ENCODE assay signal across 8 cellular contexts in genomic region chr20:44911264-44911921, GRCh38. TPM values are rescaled to one million over a fixed set of nuclear protein-coding genes. Genes with fewer than 3 reads are reported as not detected.
DNase-seq lines count a peak whose midpoint lies in the region; ATAC-seq and TF ChIP-seq lines count a peak whose summit lies in the region.

No MANE protein-coding gene starts in this region.

- H3K27me3 Mint-ChIP-seq in neural progenitor cell (ENCODE audit: insufficient read depth, low read depth) = no peaks in the 10 kb centered on the region

- H3K4me3 Mint-ChIP-seq in neural progenitor cell = peak overlapping the region; percentile 71

- H3K4me1 ChIP-seq in neural progenitor cell = peaks cover 8% of the 10 kb centered on the region
- peaks cover 0 to 20% (median 4%) of the 10 kb centered on the region in 3 donors for H3K4me1 ChIP-seq in gastroesophageal sphincter

- peaks cover 22% of the 10 kb centered on the region for H4K20me1 ChIP-seq in neural progenitor cell (ENCODE audit: low read depth)

- peak overlapping the region; percentile 92 for H3K4me2 ChIP-seq in neural progenitor cell

- WGBS in gastroesophageal sphincter (ENCODE audit: low coverage in 1 of 2), 2 donors = 48 to 64% methylated on average over 6 to 9 of the region's 21 CpGs

- H3K4me1 Mint-ChIP-seq in neural progenitor cell = peaks cover 13% of the 10 kb centered on the region

- H2AFZ ChIP-seq in neural progenitor cell (replicated peaks) = peak overlapping the region; percentile 22

- TF ChIP-seq CTCF in WERI-Rb-1 (IDR thresholded peaks at IDR 0.05; ENCODE audit: low read depth, low read length) (peak; percentile 67), neural progenitor cell (IDR thresholded peaks at IDR 0.05) (peak; percentile 77), gastroesophageal sphincter (IDR thresholded peaks at IDR 0.05) (peak in 1 of 4 experiments; percentile 11)

- H3K79me2 ChIP-seq in neural progenitor cell (ENCODE audit: low read depth) = peaks cover 7% of the 10 kb centered on the region

- H3F3A ChIP-seq in neural progenitor cell (ENCODE audit: low read depth) = peaks cover 42% of the 10 kb centered on the region

- no peaks in the 10 kb centered on the region for H3K27me3 ChIP-seq in WERI-Rb-1 (ENCODE audit: insufficient read depth, low read depth, severe bottlenecking)
- H3K27me3 ChIP-seq in neural progenitor cell = no peaks in the 10 kb centered on the region
- no peaks in the 10 kb centered on the region for H3K27me3 ChIP-seq in gastroesophageal sphincter

- no peaks in the 10 kb centered on the region for H3K9me3 ChIP-seq in WERI-Rb-1 (ENCODE audit: severe bottlenecking)
- H3K9me3 ChIP-seq in neural progenitor cell (ENCODE audit: low read depth) = no peaks in the 10 kb centered on the region
- no peaks in the 10 kb centered on the region for H3K9me3 ChIP-seq in gastroesophageal sphincter

- H3K9me3 Mint-ChIP-seq in neural progenitor cell = no peaks in the 10 kb centered on the region

- peaks cover 8% of the 10 kb centered on the region for H3K36me3 Mint-ChIP-seq in neural progenitor cell

- no peak overlapping the region for H3K27ac Mint-ChIP-seq in neural progenitor cell

- H3K36me3 ChIP-seq in WERI-Rb-1 = peaks cover 33% of the 10 kb centered on the region
- H3K36me3 ChIP-seq in neural progenitor cell = peaks cover 5% of the 10 kb centered on the region
- H3K36me3 ChIP-seq in gastroesophageal sphincter = peaks cover 0 to 34% of the 10 kb centered on the region in 2 donors

- no peak overlapping the region for H3K4me3 ChIP-seq in WERI-Rb-1 (ENCODE audit: low read depth, low read length)
- H3K4me3 ChIP-seq in neural progenitor cell = peak overlapping the region; percentile 91
- no peak overlapping the region for H3K4me3 ChIP-seq in gastroesophageal sphincter

- no peak for TF ChIP-seq POLR2A in gastroesophageal sphincter (IDR thresholded peaks at IDR 0.05)

- DNase-seq in DMS 273 (lab: John Stamatoyannopoulos, UW; ENCODE audit: unreplicated experiment) (peak; percentile 49), DMS 273 treated with DMSO at 0.1 percent for 48 hours (lab: John Stamatoyannopoulos, UW) (no peak), M059J (ENCODE audit: low read depth) (peak; percentile 62), WERI-Rb-1 (peak; percentile 72), dermis blood vessel endothelial cell (peak; percentile 74), neural progenitor cell (ENCODE audit: low spot score) (peak; percentile 88)

- H3K9ac ChIP-seq in neural progenitor cell = no peak overlapping the region

- TF ChIP-seq EP300 in gastroesophageal sphincter (IDR thresholded peaks at IDR 0.05) = no peak

- no peak for ATAC-seq in GM21528 (IDR thresholded peaks at IDR 0.05; ENCODE audit: low FRiP score, unreplicated experiment)
- ATAC-seq in gastroesophageal sphincter = no peak

- H3K27ac ChIP-seq in WERI-Rb-1 = no peak overlapping the region
- H3K27ac ChIP-seq in neural progenitor cell = no peak overlapping the region
- no peak overlapping the region for H3K27ac ChIP-seq in gastroesophageal sphincter

RNA-seq across cellular contexts. Expression of gene PABPC1L, which starts 1.5 kb away (rescaled TPM):
- 1.8 and 6.1 TPM in 2 replicates for total RNA-seq in M059J (2014; rRNA removed; shearing (Covaris generic))
- 1.3 and 2.6 TPM in 2 replicates for total RNA-seq in dermis blood vessel endothelial cell
- total RNA-seq in neural progenitor cell (ENCODE audit: low replicate concordance) = 45.3 and 56.3 TPM in 2 replicates
- 10 to 100 TPM in 1 of 4 donors, 1 to 10 TPM in 3; 2.2 to 13.5 (median 3.2) TPM for total RNA-seq in gastroesophageal sphincter

RNA-seq across cellular contexts. Expression of gene YWHAB, which starts 25.9 kb away (rescaled TPM):
- total RNA-seq in M059J (2014; rRNA removed; shearing (Covaris generic)) = 135 and 185 TPM in 2 replicates
- 137 and 188 TPM in 2 replicates for total RNA-seq in dermis blood vessel endothelial cell
- 99.4 and 107 TPM in 2 replicates for total RNA-seq in neural progenitor cell (ENCODE audit: low replicate concordance)
- total RNA-seq in gastroesophageal sphincter = 100 to 1,000 TPM; 127 to 143 (median 135) TPM

RNA-seq across cellular contexts. Expression of gene TOMM34, which starts 48.8 kb away (rescaled TPM):
- 113 and 118 TPM in 2 replicates for total RNA-seq in M059J (2014; rRNA removed; shearing (Covaris generic))
- total RNA-seq in dermis blood vessel endothelial cell (16.8 and 22.2 TPM in 2 replicates), neural progenitor cell (ENCODE audit: low replicate concordance) (27.3 and 51.8 TPM in 2 replicates), gastroesophageal sphincter (10 to 100 TPM in 3 of 4 donors, 1 to 10 TPM in 1; 6.8 to 16.5 (median 13.8) TPM)

RNA-seq across cellular contexts. Expression of gene STK4, which starts 54.9 kb away (rescaled TPM):
- 39.0 and 56.0 TPM in 2 replicates for total RNA-seq in M059J (2014; rRNA removed; shearing (Covaris generic))
- total RNA-seq in dermis blood vessel endothelial cell (24.4 and 26.2 TPM in 2 replicates), neural progenitor cell (ENCODE audit: low replicate concordance) (32.7 and 46.1 TPM in 2 replicates), gastroesophageal sphincter (10 to 100 TPM; 26.9 to 33.5 (median 28.8) TPM)
